ENCODE assay signal across 13 cellular contexts in the genomic region with DNA sequence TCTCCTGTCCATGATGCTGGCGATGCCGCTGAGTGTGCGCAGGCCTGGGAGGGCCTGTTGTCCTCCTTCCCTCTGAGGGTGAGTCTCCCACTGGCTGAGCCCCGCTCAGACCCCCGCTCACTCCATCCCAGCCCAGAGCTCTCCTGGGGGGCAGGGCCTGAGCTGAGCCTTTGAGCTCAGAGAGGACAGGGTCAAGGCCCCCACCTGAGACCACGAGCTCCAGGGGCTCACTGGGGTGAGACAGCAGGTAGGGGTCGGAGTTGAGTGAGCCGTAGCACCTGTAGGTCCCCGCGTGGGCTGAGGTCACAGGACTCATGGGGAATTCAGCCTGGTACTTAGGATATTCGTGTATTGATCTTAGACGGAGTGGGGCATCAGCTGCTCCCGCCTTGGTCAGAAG. TPM values are rescaled to one million over a fixed set of nuclear protein-coding genes. Genes with fewer than 3 reads are reported as not detected.
A peak's percentile ranks its signal among the peaks of the same experiment; 100 is the strongest.
DNase-seq lines count a peak whose midpoint lies in the region; ATAC-seq, FAIRE-seq and TF ChIP-seq lines count a peak whose summit lies in the region.
"Not testable (repeated sequence)": the region's sequence is repeated elsewhere in the genome, so short reads cannot be mapped to it uniquely, and the experiment has no call there.
"Had no signal": no experiment of that assay in that cellular context is flagged by ENCODE, and none has a peak within 500 bp of the region (broad histone marks: within the 10 kb centered on the region; RNA-seq: fewer than 3 reads in every experiment).

No MANE protein-coding gene starts in this region.

- not testable (repeated sequence) for H3K9me3 Mint-ChIP-seq in stimulated activated naive B cell treated with anti-CD40 and anti-IgM and Interleukin-4, amounts not matched to agents 10 μg/mL and 1 μg/mL and 100 μg/mL, for 72 hours

- H3K4me2 ChIP-seq in BLaER1 treated with 17β-estradiol and CSF1 and Interleukin-3, amounts not matched to agents 10 nM and 100 nM = peak overlapping the region; percentile 89 to 100 (median 99)
- H3K4me2 ChIP-seq in K562 (ENCODE audit: insufficient read depth, low read length) = not testable (repeated sequence)

- H3K9ac ChIP-seq in BLaER1 treated with 17β-estradiol and CSF1 and Interleukin-3, amounts not matched to agents 10 nM and 100 nM = peak overlapping the region in 9 of 11 experiments; percentile 32 to 95 (median 57); a peak in 16 of 22 replicates
- H3K9ac ChIP-seq in K562 (ENCODE audit: insufficient read depth in 1 of 2, low read depth in 2 of 2, low read length in 2 of 2) = not testable (repeated sequence)

- CTCF ChIA-PET in K562 (lab: Yijun Ruan, JAX; ENCODE audit: low intra/inter-chr PET ratio) = not testable (repeated sequence)

- TF ChIP-seq EP300 in K562 (IDR thresholded peaks at IDR 0.05; ENCODE audit: low read length) = not testable (repeated sequence)

- TF ChIP-seq RAD21 in K562 (CRISPR knock-in tag; conservative IDR thresholded peaks at IDR 0.05 in 1 of 2, IDR thresholded peaks at IDR 0.05 in 1 of 2) = not testable (repeated sequence)

- not testable (repeated sequence) for H3K4me3 Mint-ChIP-seq in stimulated activated naive B cell treated with anti-CD40 and anti-IgM and Interleukin-4, amounts not matched to agents 10 μg/mL and 1 μg/mL and 100 μg/mL, for 72 hours

- H3K27ac ChIP-seq in BLaER1 treated with 17β-estradiol and CSF1 and Interleukin-3, amounts not matched to agents 10 nM and 100 nM = peak overlapping the region in 8 of 11 experiments; percentile 5 to 88 (median 36); a peak in 10 of 22 replicates
- not testable (repeated sequence) for H3K27ac ChIP-seq in K562 (ENCODE audit: extremely low read depth, low read depth, low read length); right atrium auricular region
- H3K27ac ChIP-seq in neutrophil = peak overlapping the region; percentile 98

- peak; percentile 32; the same call in 1 of the 3 replicates for ATAC-seq in K562
- not testable (repeated sequence) for ATAC-seq in stimulated activated naive B cell treated with anti-CD40 and anti-IgM and Interleukin-4, amounts not matched to agents 10 μg/mL and 1 μg/mL and 100 μg/mL, for 72 hours (replicated peaks)

- not testable (repeated sequence) for BruUV-seq in K562 (replicated peaks; lab: Mats Ljungman, UMichigan)

- peaks cover 29 to 43% of the 10 kb centered on the region in 2 donors for H3K4me1 Mint-ChIP-seq in stimulated activated naive B cell treated with anti-CD40 and anti-IgM and Interleukin-4, amounts not matched to agents 10 μg/mL and 1 μg/mL and 100 μg/mL, for 72 hours

- FAIRE-seq in K562 (lab: Jason Lieb, UNC) = not testable (repeated sequence)

- POLR2A ChIA-PET in K562 (lab: Yijun Ruan, JAX) = not testable (repeated sequence)

- TF ChIP-seq POLR2A in K562 (conservative IDR thresholded peaks at IDR 0.05) = not testable (repeated sequence)

- in situ Hi-C loops in K562 (cut with MboI) = not testable (repeated sequence)

- TF ChIP-seq CTCF in K562 (IDR thresholded peaks at IDR 0.05 in 2 of 3, conservative IDR thresholded peaks at IDR 0.05 in 1 of 3; ENCODE audit: insufficient read depth in 2 of 3, low read depth in 1 of 3, low read length in 3 of 3); right atrium auricular region (IDR thresholded peaks at IDR 0.05); neutrophil (IDR thresholded peaks at IDR 0.05): not testable (repeated sequence)

- H3K36me3 Mint-ChIP-seq in stimulated activated naive B cell treated with anti-CD40 and anti-IgM and Interleukin-4, amounts not matched to agents 10 μg/mL and 1 μg/mL and 100 μg/mL, for 72 hours = not testable (repeated sequence)

- peaks cover 63 to 90% (median 68%) of the 10 kb centered on the region in 10 experiments for H3K4me1 ChIP-seq in BLaER1 treated with 17β-estradiol and CSF1 and Interleukin-3, amounts not matched to agents 10 nM and 100 nM
- not testable (repeated sequence) for H3K4me1 ChIP-seq in K562 (replicated peaks in 1 of 2; ENCODE audit: control insufficient read depth in 2 of 2, insufficient read depth in 2 of 2, low read length in 2 of 2); right atrium auricular region
- peaks cover 61 to 67% of the 10 kb centered on the region in 2 experiments for H3K4me1 ChIP-seq in neutrophil (ENCODE audit: control insufficient read depth in 1 of 2, insufficient read depth in 1 of 2, low read depth in 1 of 2, low read length in 1 of 2)

- intact Hi-C loops in K562 (cut with micrococcal nuclease) = not testable (repeated sequence)

- H3K9me1 ChIP-seq in K562 (ENCODE audit: control insufficient read depth, insufficient read depth, low read length) = not testable (repeated sequence)

- peak overlapping the region in 6 of 10 experiments; percentile 73 to 85 (median 80); a peak in 11 of 20 replicates for H3K4me3 ChIP-seq in BLaER1 treated with 17β-estradiol and CSF1 and Interleukin-3, amounts not matched to agents 10 nM and 100 nM
- H3K4me3 ChIP-seq in K562, right atrium auricular region: not testable (repeated sequence)
- peak overlapping the region in 1 of 2 experiments; percentile 73 for H3K4me3 ChIP-seq in neutrophil (ENCODE audit: low read depth in 1 of 2, low read length in 1 of 2)

- not testable (repeated sequence) for H3K79me2 ChIP-seq in K562 (ENCODE audit: control insufficient read depth, insufficient read depth, low read length)

- not testable (repeated sequence) for H3K9me3 ChIP-seq in BLaER1 treated with 17β-estradiol and CSF1 and Interleukin-3, amounts not matched to agents 10 nM and 100 nM (replicated peaks in 1 of 11); K562 (replicated peaks; ENCODE audit: control insufficient read depth, insufficient read depth, low read depth, low read length); right atrium auricular region; neutrophil

- peaks cover 51 to 75% of the 10 kb centered on the region in 2 donors for H3K27me3 Mint-ChIP-seq in stimulated activated naive B cell treated with anti-CD40 and anti-IgM and Interleukin-4, amounts not matched to agents 10 μg/mL and 1 μg/mL and 100 μg/mL, for 72 hours

- H3K36me3 ChIP-seq in BLaER1 treated with 17β-estradiol and CSF1 and Interleukin-3, amounts not matched to agents 10 nM and 100 nM = peaks cover 0 to 70% (median 57%) of the 10 kb centered on the region in 11 experiments; a peak in 16 of 22 replicates
- not testable (repeated sequence) for H3K36me3 ChIP-seq in K562 (ENCODE audit: control insufficient read depth, insufficient read depth, low read length); right atrium auricular region
- H3K36me3 ChIP-seq in neutrophil = peaks cover 67% of the 10 kb centered on the region

- peak overlapping the region; percentile 57 for H3K27ac Mint-ChIP-seq in stimulated activated naive B cell treated with anti-CD40 and anti-IgM and Interleukin-4, amounts not matched to agents 10 μg/mL and 1 μg/mL and 100 μg/mL, for 72 hours

- peaks cover 0 to 35% (median 12%) of the 10 kb centered on the region in 11 experiments; a peak in 10 of 22 replicates for H4K20me1 ChIP-seq in BLaER1 treated with 17β-estradiol and CSF1 and Interleukin-3, amounts not matched to agents 10 nM and 100 nM
- H4K20me1 ChIP-seq in K562 (replicated peaks; ENCODE audit: control insufficient read depth, insufficient read depth, low read length) = not testable (repeated sequence)

- not testable (repeated sequence) for H3K27me3 ChIP-seq in BLaER1 treated with 17β-estradiol and CSF1 and Interleukin-3, amounts not matched to agents 10 nM and 100 nM; right atrium auricular region; neutrophil
- H3K27me3 ChIP-seq in K562 (ENCODE audit: control insufficient read depth in 2 of 2, insufficient read depth in 2 of 2, low read length in 2 of 2) = peaks cover 7 to 40% of the 10 kb centered on the region in 2 experiments

- not testable (repeated sequence) for H2AFZ ChIP-seq in K562 (ENCODE audit: low read depth, low read length)

- DNase-seq in H4 (ENCODE audit: low spot score) (peak; percentile 8), right atrium auricular region (ENCODE audit: low spot score) (peak; percentile 16), mesenteric fat pad (ENCODE audit: low spot score) (peak; percentile 68)
- not testable (repeated sequence) for DNase-seq in K562 (ENCODE audit: extremely low read depth in 1 of 4, low spot score in 3 of 4); stimulated activated naive B cell treated with anti-CD40 and anti-IgM and Interleukin-4, amounts not matched to agents 10 μg/mL and 1 μg/mL and 100 μg/mL, for 72 hours

- 1% methylated on average over 8 of the region's 13 CpGs for WGBS in K562 (ENCODE audit: insufficient coverage, low coverage, missing lambda C conversion rate)

RNA-seq across cellular contexts. Expression of a gene that starts 2.9 kb away (rescaled TPM):
- total RNA-seq in H4 (2014; rRNA removed; shearing (Covaris generic)) = not detected in 2 replicates
- not detected in 2 replicates for total RNA-seq in K562 (2011; cell fraction: chromatin; rRNA removed; ENCODE audit: low replicate concordance)
- total RNA-seq in K562 (2011; cell fraction: nucleolus; rRNA removed) = not detected in 2 replicates
- total RNA-seq in K562 (2011; cell fraction: nucleoplasm; rRNA removed) = not detected in 2 replicates
- total RNA-seq in K562 (2014; rRNA removed) (not detected in 2 replicates), K562 (2014; rRNA removed; fragmentation: Illumina TruSeq; extraction: Trizol) (not detected in 2 replicates), K562 (2015; rRNA removed; fragmentation: Illumina TruSeq; extraction: Trizol) (not detected in 2 replicates), K562 (2021) (not detected in 2 replicates), right atrium auricular region (1 to 10 TPM; 1.1 to 3.4 TPM), mesenteric fat pad (14.4 TPM)
- polyA plus RNA-seq in K562 (2011; rRNA removed) (not detected in 2 replicates), K562 (2014; fragmentation: Illumina TruSeq; extraction: Trizol) (not detected in 2 replicates), K562 (2014; fragmentation: Nextera tagmentation; extraction: Ambion mirVana) (not detected), K562 (2014; rRNA removed) (not detected in 2 replicates)
- not detected in 2 replicates for polyA plus RNA-seq in K562 (2011; cell fraction: cytosol; rRNA removed)
- polyA plus RNA-seq in K562 (2011; cell fraction: nucleus; rRNA removed) = not detected in 2 replicates
- polyA plus RNA-seq in K562 (2012) = not detected in 2 replicates
- not detected in 2 replicates for polyA minus RNA-seq in K562 (2011; rRNA and poly(A)+ RNA removed)
- polyA minus RNA-seq in K562 (2011; cell fraction: cytosol; rRNA and poly(A)+ RNA removed) = not detected in 2 replicates
- not detected in 2 replicates for polyA minus RNA-seq in K562 (2011; cell fraction: nucleus; rRNA and poly(A)+ RNA removed)
- total RNA-seq: A673, Caco-2, Calu3 had no signal
- polyA plus RNA-seq: AG04450 had no signal

RNA-seq across cellular contexts. Expression of a gene that starts 21.0 kb away (rescaled TPM):
- not detected in 2 replicates for total RNA-seq in H4 (2014; rRNA removed; shearing (Covaris generic))
- total RNA-seq in K562 (2011; cell fraction: chromatin; rRNA removed; ENCODE audit: low replicate concordance) = not detected in 2 replicates
- not detected in 2 replicates for total RNA-seq in K562 (2011; cell fraction: nucleolus; rRNA removed)
- total RNA-seq in K562 (2011; cell fraction: nucleoplasm; rRNA removed) = not detected in 2 replicates
- not detected in 2 replicates for total RNA-seq in K562 (2014; rRNA removed)
- not detected in 2 replicates for total RNA-seq in K562 (2014; rRNA removed; fragmentation: Illumina TruSeq; extraction: Trizol)
- not detected in 2 replicates for total RNA-seq in K562 (2015; rRNA removed; fragmentation: Illumina TruSeq; extraction: Trizol)
- not detected in 2 replicates for total RNA-seq in K562 (2021)
- not detected in 2 replicates for polyA plus RNA-seq in K562 (2011; rRNA removed)
- polyA plus RNA-seq in K562 (2011; cell fraction: cytosol; rRNA removed) = not detected in 2 replicates
- polyA plus RNA-seq in K562 (2011; cell fraction: nucleus; rRNA removed) = not detected in 2 replicates
- not detected in 2 replicates for polyA plus RNA-seq in K562 (2012)
- not detected in 2 replicates for polyA plus RNA-seq in K562 (2014; fragmentation: Illumina TruSeq; extraction: Trizol)
- polyA plus RNA-seq in K562 (2014; fragmentation: Nextera tagmentation; extraction: Ambion mirVana) = not detected
- polyA plus RNA-seq in K562 (2014; rRNA removed) = not detected in 2 replicates
- not detected in 2 replicates for polyA minus RNA-seq in K562 (2011; rRNA and poly(A)+ RNA removed)
- polyA minus RNA-seq in K562 (2011; cell fraction: cytosol; rRNA and poly(A)+ RNA removed) = not detected in 2 replicates
- not detected in 2 replicates for polyA minus RNA-seq in K562 (2011; cell fraction: nucleus; rRNA and poly(A)+ RNA removed)
- total RNA-seq in right atrium auricular region = 10 to 100 TPM in 1 of 2 donors, 1 to 10 TPM in 1; 2.6 to 12.0 TPM
- 69.4 TPM for total RNA-seq in mesenteric fat pad
- total RNA-seq: A673; Caco-2; Calu3; CD4-positive, alpha-beta T cell; CD8-positive, alpha-beta T cell had no signal
- polyA plus RNA-seq: AG04450 had no signal

RNA-seq across cellular contexts. Expression of a gene that starts 34.9 kb away (rescaled TPM):
- total RNA-seq in H4 (2014; rRNA removed; shearing (Covaris generic)) = not detected in 2 replicates
- not detected in 2 replicates for total RNA-seq in K562 (2011; cell fraction: chromatin; rRNA removed; ENCODE audit: low replicate concordance)
- total RNA-seq in K562 (2011; cell fraction: nucleolus; rRNA removed) = not detected in 2 replicates
- total RNA-seq in K562 (2011; cell fraction: nucleoplasm; rRNA removed) = not detected in 2 replicates
- total RNA-seq in K562 (2014; rRNA removed) (not detected in 2 replicates), K562 (2014; rRNA removed; fragmentation: Illumina TruSeq; extraction: Trizol) (not detected in 2 replicates), K562 (2015; rRNA removed; fragmentation: Illumina TruSeq; extraction: Trizol) (not detected in 2 replicates), K562 (2021) (not detected in 2 replicates), right atrium auricular region (1 to 10 TPM in 1 of 2 donors, under 1 TPM in 1; 0.93 to 3.6 TPM), mesenteric fat pad (23.0 TPM)
- polyA plus RNA-seq in K562 (2011; rRNA removed) (not detected in 2 replicates), K562 (2014; fragmentation: Illumina TruSeq; extraction: Trizol) (not detected in 2 replicates), K562 (2014; fragmentation: Nextera tagmentation; extraction: Ambion mirVana) (not detected), K562 (2014; rRNA removed) (not detected in 2 replicates)
- polyA plus RNA-seq in K562 (2011; cell fraction: cytosol; rRNA removed) = not detected in 2 replicates
- polyA plus RNA-seq in K562 (2011; cell fraction: nucleus; rRNA removed) = not detected in 2 replicates
- polyA plus RNA-seq in K562 (2012) = not detected in 2 replicates
- polyA minus RNA-seq in K562 (2011; rRNA and poly(A)+ RNA removed) = not detected in 2 replicates
- not detected in 2 replicates for polyA minus RNA-seq in K562 (2011; cell fraction: cytosol; rRNA and poly(A)+ RNA removed)
- not detected in 2 replicates for polyA minus RNA-seq in K562 (2011; cell fraction: nucleus; rRNA and poly(A)+ RNA removed)
- total RNA-seq: A673, Caco-2, Calu3 had no signal
- polyA plus RNA-seq: AG04450 had no signal

RNA-seq across cellular contexts. Expression of a gene that starts 35.5 kb away (rescaled TPM):
- not detected in 2 replicates for total RNA-seq in H4 (2014; rRNA removed; shearing (Covaris generic))
- not detected in 2 replicates for total RNA-seq in K562 (2011; cell fraction: chromatin; rRNA removed; ENCODE audit: low replicate concordance)
- total RNA-seq in K562 (2011; cell fraction: nucleolus; rRNA removed) = not detected in 2 replicates
- total RNA-seq in K562 (2011; cell fraction: nucleoplasm; rRNA removed) = not detected in 2 replicates
- total RNA-seq in K562 (2014; rRNA removed) (not detected in 2 replicates), K562 (2014; rRNA removed; fragmentation: Illumina TruSeq; extraction: Trizol) (not detected in 2 replicates), K562 (2015; rRNA removed; fragmentation: Illumina TruSeq; extraction: Trizol) (not detected in 2 replicates), K562 (2021) (not detected in 2 replicates), right atrium auricular region (1 to 10 TPM in 1 of 2 donors, not detected in 1; 1.7 TPM), mesenteric fat pad (26.5 TPM)
- polyA plus RNA-seq in K562 (2011; rRNA removed) (not detected in 2 replicates), K562 (2014; fragmentation: Illumina TruSeq; extraction: Trizol) (not detected in 2 replicates), K562 (2014; fragmentation: Nextera tagmentation; extraction: Ambion mirVana) (under 1 TPM in 1 of 2 experiments, not detected in 1; 0.03 TPM), K562 (2014; rRNA removed) (not detected in 2 replicates)
- polyA plus RNA-seq in K562 (2011; cell fraction: cytosol; rRNA removed) = not detected in 2 replicates
- 0.07 and 0.11 TPM in 2 replicates for polyA plus RNA-seq in K562 (2011; cell fraction: nucleus; rRNA removed)
- polyA plus RNA-seq in K562 (2012) = 0.12 and 0.21 TPM in 2 replicates
- not detected in 2 replicates for polyA minus RNA-seq in K562 (2011; rRNA and poly(A)+ RNA removed)
- polyA minus RNA-seq in K562 (2011; cell fraction: cytosol; rRNA and poly(A)+ RNA removed) = not detected in 2 replicates
- not detected in 2 replicates for polyA minus RNA-seq in K562 (2011; cell fraction: nucleus; rRNA and poly(A)+ RNA removed)
- total RNA-seq: A673; Caco-2; Calu3; CD8-positive, alpha-beta T cell had no signal
- polyA plus RNA-seq: AG04450 had no signal

RNA-seq across cellular contexts. Expression of a gene that starts 55.2 kb away (rescaled TPM):
- total RNA-seq in H4 (2014; rRNA removed; shearing (Covaris generic)) = not detected in 2 replicates
- total RNA-seq in K562 (2011; cell fraction: chromatin; rRNA removed; ENCODE audit: low replicate concordance) = not detected in 2 replicates
- not detected in 2 replicates for total RNA-seq in K562 (2011; cell fraction: nucleolus; rRNA removed)
- total RNA-seq in K562 (2011; cell fraction: nucleoplasm; rRNA removed) = not detected in 2 replicates
- total RNA-seq in K562 (2014; rRNA removed) (not detected in 2 replicates), K562 (2014; rRNA removed; fragmentation: Illumina TruSeq; extraction: Trizol) (not detected in 2 replicates), K562 (2015; rRNA removed; fragmentation: Illumina TruSeq; extraction: Trizol) (not detected in 2 replicates), K562 (2021) (not detected in 2 replicates), right atrium auricular region (1 to 10 TPM; 2.0 to 8.8 TPM), mesenteric fat pad (50.5 TPM)
- polyA plus RNA-seq in K562 (2011; rRNA removed) (not detected in 2 replicates), K562 (2014; fragmentation: Illumina TruSeq; extraction: Trizol) (not detected in 2 replicates), K562 (2014; fragmentation: Nextera tagmentation; extraction: Ambion mirVana) (under 1 TPM in 1 of 2 experiments, not detected in 1; 0.01 TPM), K562 (2014; rRNA removed) (0.09 TPM in 1 of 2 replicates, not detected in the other)
- polyA plus RNA-seq in K562 (2011; cell fraction: cytosol; rRNA removed) = not detected in 2 replicates
- polyA plus RNA-seq in K562 (2011; cell fraction: nucleus; rRNA removed) = 0.18 TPM in 1 of 2 replicates, not detected in the other
- polyA plus RNA-seq in K562 (2012) = 0.21 and 0.56 TPM in 2 replicates
- not detected in 2 replicates for polyA minus RNA-seq in K562 (2011; rRNA and poly(A)+ RNA removed)
- polyA minus RNA-seq in K562 (2011; cell fraction: cytosol; rRNA and poly(A)+ RNA removed) = not detected in 2 replicates
- polyA minus RNA-seq in K562 (2011; cell fraction: nucleus; rRNA and poly(A)+ RNA removed) = not detected in 2 replicates
- total RNA-seq: A673; Caco-2; Calu3; CD8-positive, alpha-beta T cell had no signal
- polyA plus RNA-seq: AG04450 had no signal
